21 cellular contexts compared by ENCODE assay signal in the genomic region with DNA sequence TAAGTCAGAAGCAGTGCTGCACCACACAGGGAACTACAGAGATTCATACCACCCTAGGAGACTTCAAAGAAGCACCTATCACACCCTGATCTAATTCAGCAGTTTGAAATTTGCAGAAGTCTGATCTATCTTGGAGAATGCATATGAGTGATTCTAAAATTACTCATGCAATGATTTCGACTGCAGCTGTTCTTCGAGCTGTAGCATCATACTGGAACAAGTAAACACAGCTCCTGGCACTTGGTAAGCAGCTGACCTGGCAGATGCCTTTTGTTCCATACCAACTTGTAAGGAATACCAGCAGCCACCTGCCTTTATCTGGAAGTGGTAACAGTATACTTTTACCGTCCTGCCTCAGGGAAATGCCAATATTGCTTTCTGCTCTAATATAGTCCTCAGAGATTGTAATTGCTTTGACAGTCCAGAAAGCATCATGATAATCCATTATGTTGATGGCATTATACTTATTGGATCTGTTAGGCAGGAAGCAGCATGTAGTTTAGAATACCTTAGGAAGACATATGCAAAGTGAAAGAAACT. TPM values are rescaled to one million over a fixed set of nuclear protein-coding genes. Genes with fewer than 3 reads are reported as not detected.
DNase-seq lines count a peak whose midpoint lies in the region; ATAC-seq, FAIRE-seq and TF ChIP-seq lines count a peak whose summit lies in the region.
"Had no signal": no experiment of that assay in that cellular context is flagged by ENCODE, and none has a peak within 500 bp of the region (broad histone marks: within the 10 kb centered on the region; RNA-seq: fewer than 3 reads in every experiment).

No MANE protein-coding gene starts in this region.

- FAIRE-seq in bronchial epithelial cell (lab: Jason Lieb, UNC), result peak; percentile 32
- FAIRE-seq: H1 had no signal

- TF ChIP-seq CTCF in bronchial epithelial cell (IDR thresholded peaks at IDR 0.05; ENCODE audit: insufficient read depth, low read length, severe bottlenecking), result no peak
- TF ChIP-seq CTCF in nephron (IDR thresholded peaks at IDR 0.05; ENCODE audit: unreplicated experiment in 3 of 3), result no peak
- no peak for TF ChIP-seq CTCF in prostate gland (IDR thresholded peaks at IDR 0.05)

- no peak overlapping the region for H3K4me3 Mint-ChIP-seq in nephron
- H3K4me3 Mint-ChIP-seq: CD14-positive monocyte, HFFc6 had no signal

- no peaks in the 10 kb centered on the region for H3K4me1 ChIP-seq in prostate gland (replicated peaks)

- WGBS in prostate gland, result 44% methylated on average over 3 of the region's 3 CpGs

- intact Hi-C loops in prostate gland (cut with DNase I), result loop anchor here (10.0 kb wide), 1 partner anchor 545 kb away; no protein-coding TSS in a partner anchor

- H3K27ac Mint-ChIP-seq in nephron, result peak overlapping the region in 2 of 3 experiments; percentile 63 to 84
- H3K27ac Mint-ChIP-seq: CD14-positive monocyte, HFFc6 had no signal

- TF ChIP-seq POLR2A in prostate gland (IDR thresholded peaks at IDR 0.05), result no peak

- no peaks in the 10 kb centered on the region for H3K36me3 ChIP-seq in MG63
- H3K36me3 ChIP-seq in bronchial epithelial cell (ENCODE audit: control insufficient read depth, insufficient read depth, low read length), result no peaks in the 10 kb centered on the region
- H3K36me3 ChIP-seq in prostate gland, result no peaks in the 10 kb centered on the region

- peaks cover 13% of the 10 kb centered on the region for H3K9me3 Mint-ChIP-seq in nephron

- H3K4me3 ChIP-seq in MG63 (no peak overlapping the region), bronchial epithelial cell (ENCODE audit: low read depth, low read length) (no peak overlapping the region), prostate gland (no peak overlapping the region)
- H3K4me3 ChIP-seq: SK-N-MC had no signal

- no peaks in the 10 kb centered on the region for H3K36me3 Mint-ChIP-seq in nephron (ENCODE audit: low read depth)
- H3K36me3 Mint-ChIP-seq: CD14-positive monocyte had no signal

- peaks cover 3% of the 10 kb centered on the region for H3K27me3 ChIP-seq in MG63
- H3K27me3 ChIP-seq in bronchial epithelial cell (ENCODE audit: control insufficient read depth, insufficient read depth, low read length), result no peaks in the 10 kb centered on the region
- H3K27me3 ChIP-seq in prostate gland (replicated peaks; ENCODE audit: insufficient read depth), result no peaks in the 10 kb centered on the region

- DNase-seq in COLO668 (lab: John Stamatoyannopoulos, UW; ENCODE audit: unreplicated experiment), result peak; percentile 59
- DNase-seq in MG63, result peak; percentile 28
- peak; percentile 58 for DNase-seq in bronchial epithelial cell (ENCODE audit: low read depth)
- DNase-seq in DMS153 (lab: John Stamatoyannopoulos, UW), result no peak
- DNase-seq in RPMI8226, result no peak
- DNase-seq in prostate gland (ENCODE audit: low spot score), result no peak
- DNase-seq: COR-L47, DMS53, HFFc6, NCI-H1092, NCI-H2081 treated with DMSO at 0.1 percent for 48 hours, NCI-H510A treated with DMSO at 0.1 percent for 48 hours had no signal

- H3K4me1 Mint-ChIP-seq in nephron, result peaks cover 31% of the 10 kb centered on the region
- H3K4me1 Mint-ChIP-seq: CD14-positive monocyte had no signal

- no peak overlapping the region for H3K27ac ChIP-seq in prostate gland
- H3K27ac ChIP-seq: KMS-11, SK-N-MC had no signal

- no peaks in the 10 kb centered on the region for H3K9me3 ChIP-seq in MG63
- no peaks in the 10 kb centered on the region for H3K9me3 ChIP-seq in prostate gland

- no peak for ATAC-seq in HG03280 (IDR thresholded peaks at IDR 0.05; ENCODE audit: unreplicated experiment)
- ATAC-seq: Right ventricle myocardium inferior had no signal

- peaks cover 6% of the 10 kb centered on the region for H3K27me3 Mint-ChIP-seq in nephron (ENCODE audit: low read depth)

RNA-seq across cellular contexts. Expression of gene AADACL4, which starts 25.7 kb away (rescaled TPM):
- total RNA-seq in MG63 (2014; rRNA removed; shearing (Covaris generic); ENCODE audit: low replicate concordance), result not detected in 2 replicates
- total RNA-seq in bronchial epithelial cell (not detected in 2 replicates), prostate gland (not detected)
- total RNA-seq: H1, HFFc6, MCF 10A, Right ventricle myocardium inferior had no signal

RNA-seq across cellular contexts. Expression of gene AADACL3, which starts 46.3 kb away (rescaled TPM):
- not detected in 2 replicates for total RNA-seq in MG63 (2014; rRNA removed; shearing (Covaris generic); ENCODE audit: low replicate concordance)
- total RNA-seq in bronchial epithelial cell (under 0.01 TPM in 1 of 2 replicates, not detected in the other), prostate gland (not detected)
- total RNA-seq: A673, HFFc6, MCF 10A, Right ventricle myocardium inferior had no signal

RNA-seq across cellular contexts. Expression of gene DHRS3, which starts 51.6 kb away (rescaled TPM):
- total RNA-seq in MG63 (2014; rRNA removed; shearing (Covaris generic); ENCODE audit: low replicate concordance), result 229 and 317 TPM in 2 replicates
- total RNA-seq in bronchial epithelial cell (29.3 and 63.7 TPM in 2 replicates), prostate gland (100 to 1,000 TPM; 171 to 178 TPM)

Comparison
In these comparisons a context has a peak if more than half of its experiments do, and no peak if none do; other contexts are left out.
1. DNase-seq: peak in COLO668 (single experiment), MG63 (single experiment) and bronchial epithelial cell (single experiment); none in DMS153 (single experiment), RPMI8226 (single experiment) and prostate gland (single experiment).